Comparison of ENCODE assay signal across 14 cellular contexts in genomic region chr17:79557724-79558572, GRCh38. TPM values are rescaled to one million over a fixed set of nuclear protein-coding genes. Genes with fewer than 3 reads are reported as not detected.
A peak's percentile ranks its signal among the peaks of the same experiment; 100 is the strongest.
DNase-seq lines count a peak whose midpoint lies in the region; TF ChIP-seq lines count a peak whose summit lies in the region.
"Had no signal": no experiment of that assay in that cellular context is flagged by ENCODE, and none has a peak within 500 bp of the region (broad histone marks: within the 10 kb centered on the region; RNA-seq: fewer than 3 reads in every experiment).

No MANE protein-coding gene starts in this region.

- H3K36me3 ChIP-seq in testis (ENCODE audit: low read depth, missing control alignments) (no peaks in the 10 kb centered on the region), H7 (replicated peaks; ENCODE audit: control insufficient read depth, insufficient read depth, low read length) (no peaks in the 10 kb centered on the region)

- no peak overlapping the region for H3K4me3 ChIP-seq in testis
- no peak overlapping the region for H3K4me3 ChIP-seq in H7 (ENCODE audit: insufficient read depth, low read depth, low read length)
- H3K4me3 ChIP-seq: PC-9 had no signal

- H3K27ac ChIP-seq in angular gyrus (ENCODE audit: low read depth, low read length), result peak overlapping the region; percentile 82
- peak overlapping the region; percentile 33 to 48 for H3K27ac ChIP-seq in testis
- H3K27ac ChIP-seq: PC-9 had no signal

- H3K9me3 Mint-ChIP-seq in glutamatergic neuron (ENCODE audit: unreplicated experiment) (peaks cover 7% of the 10 kb centered on the region), nephron (peaks cover 7% of the 10 kb centered on the region)

- H3K4me1 Mint-ChIP-seq in glutamatergic neuron (ENCODE audit: low read depth, unreplicated experiment) (peaks cover 22% of the 10 kb centered on the region), nephron (peaks cover 21% of the 10 kb centered on the region)

- no peaks in the 10 kb centered on the region for H3K4me1 ChIP-seq in testis

- no peaks in the 10 kb centered on the region for H3K27me3 ChIP-seq in testis
- H3K27me3 ChIP-seq in H7 (ENCODE audit: control insufficient read depth, insufficient read depth, low read length), result no peaks in the 10 kb centered on the region

- H3K27ac Mint-ChIP-seq in glutamatergic neuron (ENCODE audit: unreplicated experiment), result peak overlapping the region; percentile 79
- peak overlapping the region; percentile 20 to 69 (median 62) for H3K27ac Mint-ChIP-seq in nephron

- TF ChIP-seq POLR2A in testis (IDR thresholded peaks at IDR 0.05), result no peak

- TF ChIP-seq CTCF in glutamatergic neuron (IDR thresholded peaks at IDR 0.05; ENCODE audit: partially characterized antibody, unreplicated experiment) (no peak), nephron (IDR thresholded peaks at IDR 0.05; ENCODE audit: unreplicated experiment in 3 of 3) (no peak), testis (IDR thresholded peaks at IDR 0.05) (no peak)

- WGBS in testis, 2 donors, result 34 to 51% methylated on average over 20 to 27 of the region's 27 CpGs

- DNase-seq in glutamatergic neuron (no peak), testis (peak; percentile 17), NCI-H1105 (lab: John Stamatoyannopoulos, UW) (no peak), dedifferentiated amniotic fluid mesenchymal stem cell (ENCODE audit: extremely low spot score) (no peak), H7 (no peak)
- DNase-seq: HCEC 1CT, NCI-H1436 treated with DMSO at 0.1 percent for 48 hours, NCI-H446, NCI-H748 treated with DMSO at 0.1 percent for 48 hours, PC-9 had no signal

- no peaks in the 10 kb centered on the region for H3K9me3 ChIP-seq in testis

- H3K4me3 Mint-ChIP-seq in glutamatergic neuron (ENCODE audit: unreplicated experiment), result peak overlapping the region; percentile 62
- H3K4me3 Mint-ChIP-seq in nephron, result peak overlapping the region in 2 of 3 experiments; percentile 6

- intact Hi-C loops in testis (cut with DNase I; ENCODE audit: low total_unique reads), result no loop called here

- H3K36me3 Mint-ChIP-seq in glutamatergic neuron (ENCODE audit: unreplicated experiment) (peaks cover 6% of the 10 kb centered on the region), nephron (ENCODE audit: low read depth) (peaks cover 3% of the 10 kb centered on the region)

- H3K27me3 Mint-ChIP-seq in glutamatergic neuron (ENCODE audit: unreplicated experiment) (peaks cover 12% of the 10 kb centered on the region), nephron (ENCODE audit: low read depth) (peaks cover 48% of the 10 kb centered on the region)

RNA-seq across cellular contexts. Expression of gene RBFOX3, which starts 52.9 kb away (rescaled TPM):
- total RNA-seq in glutamatergic neuron (ENCODE audit: unreplicated experiment) (110 TPM), testis (10 to 100 TPM; 13.6 to 15.3 TPM)
- polyA plus RNA-seq in testis (ENCODE audit: insufficient read depth, low read depth, low replicate concordance), result 14.4 TPM
- total RNA-seq in H7 (2014; rRNA removed; shearing (Covaris generic)), result 3.5 and 13.4 TPM in 2 replicates
- total RNA-seq: Daoy, PC-9 had no signal
- polyA plus RNA-seq: AG04450 had no signal
